In the genomic region with DNA sequence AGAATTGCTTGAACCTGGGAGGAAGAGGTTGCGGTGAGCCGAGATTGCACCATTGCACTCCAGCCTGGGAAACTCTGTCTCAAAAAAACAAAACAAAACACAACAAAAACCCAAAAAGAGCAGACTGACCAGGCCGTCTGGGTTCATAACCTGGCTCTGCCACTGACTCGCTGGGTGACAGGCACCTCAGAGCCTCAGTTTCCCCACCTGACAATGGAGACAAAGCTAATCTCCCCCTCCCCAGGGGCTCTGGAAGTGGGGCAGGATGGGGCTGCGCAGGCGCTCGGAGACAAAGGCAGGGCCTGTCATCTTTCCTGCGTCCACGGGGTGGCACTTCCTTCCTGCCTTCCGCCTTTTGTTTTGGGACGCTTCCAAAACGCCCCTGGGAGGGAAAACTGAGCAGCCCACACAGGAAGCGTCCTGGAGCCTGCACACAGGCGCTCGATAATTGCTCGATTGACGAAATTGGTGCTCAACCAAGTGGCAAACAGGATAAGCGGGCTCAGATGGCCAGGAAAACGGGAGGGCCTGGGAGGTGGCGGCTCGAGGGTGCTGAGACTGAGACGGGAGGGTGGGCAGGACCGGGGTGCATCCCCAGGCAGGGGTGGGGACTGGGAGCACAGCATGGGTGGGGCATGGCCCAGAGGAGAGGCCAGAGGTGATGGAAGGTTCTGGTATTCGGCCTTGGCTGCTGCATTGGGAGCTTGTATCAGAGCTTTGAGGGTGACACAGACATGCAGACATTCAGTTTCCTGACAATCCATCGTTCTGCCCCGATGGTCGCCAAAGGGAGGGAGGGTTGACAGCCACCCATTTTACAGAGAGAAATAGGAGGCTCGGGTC, we compare ENCODE assay signal across 1 cellular context.
TF ChIP-seq lines count a peak whose summit lies in the region.

No MANE protein-coding gene starts in this region.

TF ChIP-seq in SK-N-SH treated with all-trans-retinoic acid at 6 μM for 48 hours, 23 proteins besides CTCF, POLR2A, EP300 and RAD21 (continued from another document):
- TF ChIP-seq, protein P1, sequence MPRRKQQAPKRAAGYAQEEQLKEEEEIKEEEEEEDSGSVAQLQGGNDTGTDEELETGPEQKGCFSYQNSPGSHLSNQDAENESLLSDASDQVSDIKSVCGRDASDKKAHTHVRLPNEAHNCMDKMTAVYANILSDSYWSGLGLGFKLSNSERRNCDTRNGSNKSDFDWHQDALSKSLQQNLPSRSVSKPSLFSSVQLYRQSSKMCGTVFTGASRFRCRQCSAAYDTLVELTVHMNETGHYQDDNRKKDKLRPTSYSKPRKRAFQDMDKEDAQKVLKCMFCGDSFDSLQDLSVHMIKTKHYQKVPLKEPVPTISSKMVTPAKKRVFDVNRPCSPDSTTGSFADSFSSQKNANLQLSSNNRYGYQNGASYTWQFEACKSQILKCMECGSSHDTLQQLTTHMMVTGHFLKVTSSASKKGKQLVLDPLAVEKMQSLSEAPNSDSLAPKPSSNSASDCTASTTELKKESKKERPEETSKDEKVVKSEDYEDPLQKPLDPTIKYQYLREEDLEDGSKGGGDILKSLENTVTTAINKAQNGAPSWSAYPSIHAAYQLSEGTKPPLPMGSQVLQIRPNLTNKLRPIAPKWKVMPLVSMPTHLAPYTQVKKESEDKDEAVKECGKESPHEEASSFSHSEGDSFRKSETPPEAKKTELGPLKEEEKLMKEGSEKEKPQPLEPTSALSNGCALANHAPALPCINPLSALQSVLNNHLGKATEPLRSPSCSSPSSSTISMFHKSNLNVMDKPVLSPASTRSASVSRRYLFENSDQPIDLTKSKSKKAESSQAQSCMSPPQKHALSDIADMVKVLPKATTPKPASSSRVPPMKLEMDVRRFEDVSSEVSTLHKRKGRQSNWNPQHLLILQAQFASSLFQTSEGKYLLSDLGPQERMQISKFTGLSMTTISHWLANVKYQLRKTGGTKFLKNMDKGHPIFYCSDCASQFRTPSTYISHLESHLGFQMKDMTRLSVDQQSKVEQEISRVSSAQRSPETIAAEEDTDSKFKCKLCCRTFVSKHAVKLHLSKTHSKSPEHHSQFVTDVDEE (CRISPR knock-in tag; IDR thresholded peaks at IDR 0.05): no peak
- TF ChIP-seq, protein P2, sequence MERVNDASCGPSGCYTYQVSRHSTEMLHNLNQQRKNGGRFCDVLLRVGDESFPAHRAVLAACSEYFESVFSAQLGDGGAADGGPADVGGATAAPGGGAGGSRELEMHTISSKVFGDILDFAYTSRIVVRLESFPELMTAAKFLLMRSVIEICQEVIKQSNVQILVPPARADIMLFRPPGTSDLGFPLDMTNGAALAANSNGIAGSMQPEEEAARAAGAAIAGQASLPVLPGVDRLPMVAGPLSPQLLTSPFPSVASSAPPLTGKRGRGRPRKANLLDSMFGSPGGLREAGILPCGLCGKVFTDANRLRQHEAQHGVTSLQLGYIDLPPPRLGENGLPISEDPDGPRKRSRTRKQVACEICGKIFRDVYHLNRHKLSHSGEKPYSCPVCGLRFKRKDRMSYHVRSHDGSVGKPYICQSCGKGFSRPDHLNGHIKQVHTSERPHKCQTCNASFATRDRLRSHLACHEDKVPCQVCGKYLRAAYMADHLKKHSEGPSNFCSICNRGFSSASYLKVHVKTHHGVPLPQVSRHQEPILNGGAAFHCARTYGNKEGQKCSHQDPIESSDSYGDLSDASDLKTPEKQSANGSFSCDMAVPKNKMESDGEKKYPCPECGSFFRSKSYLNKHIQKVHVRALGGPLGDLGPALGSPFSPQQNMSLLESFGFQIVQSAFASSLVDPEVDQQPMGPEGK (CRISPR knock-in tag; IDR thresholded peaks at IDR 0.05; ENCODE audit: borderline replicate concordance): no peak
- TF ChIP-seq ZNF8 (CRISPR knock-in tag; IDR thresholded peaks at IDR 0.05): no peak
- no peak for TF ChIP-seq TOX (CRISPR knock-in tag; IDR thresholded peaks at IDR 0.05; ENCODE audit: borderline replicate concordance)
- TF ChIP-seq RARB (CRISPR knock-in tag; IDR thresholded peaks at IDR 0.05): no peak
- TF ChIP-seq GLIS3 (CRISPR knock-in tag; IDR thresholded peaks at IDR 0.05): no peak
- no peak for TF ChIP-seq TCF4 (CRISPR knock-in tag; IDR thresholded peaks at IDR 0.05; ENCODE audit: borderline replicate concordance)
- TF ChIP-seq, protein P3, sequence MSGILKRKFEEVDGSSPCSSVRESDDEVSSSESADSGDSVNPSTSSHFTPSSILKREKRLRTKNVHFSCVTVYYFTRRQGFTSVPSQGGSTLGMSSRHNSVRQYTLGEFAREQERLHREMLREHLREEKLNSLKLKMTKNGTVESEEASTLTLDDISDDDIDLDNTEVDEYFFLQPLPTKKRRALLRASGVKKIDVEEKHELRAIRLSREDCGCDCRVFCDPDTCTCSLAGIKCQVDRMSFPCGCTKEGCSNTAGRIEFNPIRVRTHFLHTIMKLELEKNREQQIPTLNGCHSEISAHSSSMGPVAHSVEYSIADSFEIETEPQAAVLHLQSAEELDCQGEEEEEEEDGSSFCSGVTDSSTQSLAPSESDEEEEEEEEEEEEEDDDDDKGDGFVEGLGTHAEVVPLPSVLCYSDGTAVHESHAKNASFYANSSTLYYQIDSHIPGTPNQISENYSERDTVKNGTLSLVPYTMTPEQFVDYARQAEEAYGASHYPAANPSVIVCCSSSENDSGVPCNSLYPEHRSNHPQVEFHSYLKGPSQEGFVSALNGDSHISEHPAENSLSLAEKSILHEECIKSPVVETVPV (CRISPR knock-in tag; IDR thresholded peaks at IDR 0.05): no peak
- no peak for TF ChIP-seq CSDC2 (CRISPR knock-in tag; IDR thresholded peaks at IDR 0.05)
- no peak for TF ChIP-seq ESRRG (CRISPR knock-in tag; IDR thresholded peaks at IDR 0.05)
- TF ChIP-seq, protein P4, sequence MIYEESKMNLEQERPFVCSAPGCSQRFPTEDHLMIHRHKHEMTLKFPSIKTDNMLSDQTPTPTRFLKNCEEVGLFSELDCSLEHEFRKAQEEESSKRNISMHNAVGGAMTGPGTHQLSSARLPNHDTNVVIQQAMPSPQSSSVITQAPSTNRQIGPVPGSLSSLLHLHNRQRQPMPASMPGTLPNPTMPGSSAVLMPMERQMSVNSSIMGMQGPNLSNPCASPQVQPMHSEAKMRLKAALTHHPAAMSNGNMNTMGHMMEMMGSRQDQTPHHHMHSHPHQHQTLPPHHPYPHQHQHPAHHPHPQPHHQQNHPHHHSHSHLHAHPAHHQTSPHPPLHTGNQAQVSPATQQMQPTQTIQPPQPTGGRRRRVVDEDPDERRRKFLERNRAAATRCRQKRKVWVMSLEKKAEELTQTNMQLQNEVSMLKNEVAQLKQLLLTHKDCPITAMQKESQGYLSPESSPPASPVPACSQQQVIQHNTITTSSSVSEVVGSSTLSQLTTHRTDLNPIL (CRISPR knock-in tag; IDR thresholded peaks at IDR 0.05; ENCODE audit: low read depth): no peak
